8 cellular contexts compared by ENCODE assay signal in the genomic region with DNA sequence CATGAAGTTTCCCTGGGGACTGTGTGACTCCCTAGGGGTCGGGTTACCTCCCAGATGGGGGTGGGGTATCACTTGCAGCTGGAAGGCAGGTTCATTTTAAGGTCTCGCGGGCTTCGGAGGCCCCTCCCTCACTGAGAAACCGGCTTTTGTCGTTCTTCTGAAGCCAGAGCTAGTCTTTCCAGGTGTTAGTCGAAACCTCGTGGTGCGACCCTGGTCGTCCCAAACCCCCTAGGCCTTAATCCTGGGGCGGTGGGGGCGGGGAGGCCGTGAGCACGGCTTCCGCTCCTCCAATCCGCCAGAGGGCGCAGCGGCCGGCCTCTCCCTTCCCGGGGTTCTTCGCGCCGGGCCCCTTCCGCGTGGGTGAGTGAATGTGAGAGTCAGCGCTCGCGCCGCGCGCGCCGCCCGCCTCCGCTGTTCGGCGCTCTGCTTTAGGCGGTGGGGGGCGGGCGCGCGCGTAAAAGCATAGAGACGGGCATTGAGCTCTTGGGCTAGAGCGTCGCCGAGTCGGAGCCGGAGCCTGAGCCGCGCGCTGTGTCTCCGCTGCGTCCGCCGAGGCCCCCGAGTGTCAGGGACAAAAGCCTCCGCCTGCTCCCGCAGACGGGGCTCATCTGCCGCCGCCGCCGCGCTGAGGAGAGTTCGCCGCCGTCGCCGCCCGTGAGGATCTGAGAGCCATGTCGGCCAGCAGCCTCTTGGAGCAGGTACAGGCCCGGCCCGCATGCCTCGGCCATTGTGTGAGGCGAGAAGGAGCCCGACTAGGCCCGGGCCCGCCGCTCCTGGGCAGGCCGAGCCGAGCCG. TPM values are rescaled to one million over a fixed set of nuclear protein-coding genes. Genes with fewer than 3 reads are reported as not detected.
DNase-seq lines count a peak whose midpoint lies in the region; TF ChIP-seq lines count a peak whose summit lies in the region.

A gene (plus strand): TSS at position 491 of the 795 bp plus-strand sequence. CDS start 181 bp downstream, at position 672.

- peaks cover 15% of the 10 kb centered on the region; the same call in 1 of the 2 replicates for H3K36me3 ChIP-seq in ES-I3 (ENCODE audit: insufficient read depth, low read length)
- H3K36me3 ChIP-seq in H7 (replicated peaks; ENCODE audit: control insufficient read depth, insufficient read depth, low read length): peaks cover 13% of the 10 kb centered on the region
- no peaks in the 10 kb centered on the region for H3K36me3 ChIP-seq in neural cell (ENCODE audit: insufficient read depth, low read length)
- peaks cover 12 to 35% (median 34%) of the 10 kb centered on the region in 4 donors for H3K36me3 ChIP-seq in stomach

- H3K9ac ChIP-seq in ES-I3 (ENCODE audit: low read depth, low read length): peak within 1 kb of the TSS; percentile 89
- H3K9ac ChIP-seq in neural cell (ENCODE audit: low read length): peak within 1 kb of the TSS; percentile 98

- H4K20me1 ChIP-seq in neural cell (ENCODE audit: insufficient read depth): no peaks in the 10 kb centered on the region

- no peaks in the 10 kb centered on the region for H3F3A ChIP-seq in neural cell (ENCODE audit: insufficient read depth, low read length, poor library complexity, severe bottlenecking)

- peak within 1 kb of the TSS; percentile 100 for H3K4me3 ChIP-seq in H7 (ENCODE audit: insufficient read depth, low read depth, low read length)
- H3K4me3 ChIP-seq in neural cell (ENCODE audit: low read length): peak within 1 kb of the TSS; percentile 96
- peak within 1 kb of the TSS; percentile 94 to 96 (median 95) for H3K4me3 ChIP-seq in stomach

- peak; percentile 68 for TF ChIP-seq RAD21 in neural cell (conservative IDR thresholded peaks at IDR 0.05)

- peaks cover 46% of the 10 kb centered on the region for H3K79me2 ChIP-seq in neural cell (replicated peaks; ENCODE audit: insufficient read depth, low read length)

- peaks cover 7% of the 10 kb centered on the region for H3K4me1 ChIP-seq in ES-I3 (ENCODE audit: insufficient read depth, low read length)
- H3K4me1 ChIP-seq in stomach: peaks cover 33 to 50% (median 49%) of the 10 kb centered on the region in 4 donors

- intact Hi-C loops in stomach (cut with DNase I; ENCODE audit: low total_unique reads): loop anchor here (10.0 kb wide), 1 partner anchor 62 kb away; no protein-coding TSS in a partner anchor

- peak within 1 kb of the TSS; percentile 59 for H2AFZ ChIP-seq in neural cell (ENCODE audit: low read depth, low read length)

- H3K27ac ChIP-seq in neural cell (ENCODE audit: low read length) (peak within 1 kb of the TSS; percentile 97), stomach (peak within 1 kb of the TSS; percentile 94 to 99 (median 96))

- peak in 2 of 4 donors; percentile 68 to 72 for TF ChIP-seq POLR2A in stomach (IDR thresholded peaks at IDR 0.05)

- DNase-seq in H7 (peak; percentile 97), M059J (ENCODE audit: low read depth) (peak; percentile 95), SHP77 (lab: John Stamatoyannopoulos, UW) (peak; percentile 96 to 97), fibroblast of the conjunctiva (ENCODE audit: low read depth) (peak; percentile 88), stomach (peak; percentile 98)
- DNase-seq in activated effector memory CD4-positive, alpha-beta T cell treated with anti-CD3 and anti-CD28 coated beads, Interleukin-2, amount 50 U/mL, for 16 hours: peak; percentile 99

- TF ChIP-seq EP300 in neural cell (conservative IDR thresholded peaks at IDR 0.05; ENCODE audit: poor library complexity, severe bottlenecking): peak; percentile 79
- no peak for TF ChIP-seq EP300 in stomach (IDR thresholded peaks at IDR 0.05)

- TF ChIP-seq CTCF in neural cell (IDR thresholded peaks at IDR 0.05; ENCODE audit: poor library complexity, severe bottlenecking): peak; percentile 99
- peak in 5 of 7 experiments; percentile 83 to 94 (median 90) for TF ChIP-seq CTCF in stomach (IDR thresholded peaks at IDR 0.05)

- H3K9me2 ChIP-seq in neural cell (ENCODE audit: insufficient read depth, low read length): no peaks in the 10 kb centered on the region

- H3K9me3 ChIP-seq in ES-I3 (ENCODE audit: control insufficient read depth, insufficient read depth, low read length) (no peaks in the 10 kb centered on the region; the same call in 1 of the 2 replicates), neural cell (ENCODE audit: low read length) (no peaks in the 10 kb centered on the region), stomach (no peaks in the 10 kb centered on the region)

- 0 to 1% (median 0%) methylated on average over 30 to 83 of the region's 83 CpGs for WGBS in stomach, 5 donors

- H3K27me3 ChIP-seq in H7 (ENCODE audit: control insufficient read depth, insufficient read depth, low read length): no peaks in the 10 kb centered on the region
- H3K27me3 ChIP-seq in neural cell (ENCODE audit: insufficient read depth, low read depth, low read length): no peaks in the 10 kb centered on the region
- H3K27me3 ChIP-seq in stomach: no peaks in the 10 kb centered on the region

- peak within 1 kb of the TSS; percentile 72 for H3K4me2 ChIP-seq in neural cell (ENCODE audit: low read length)

TF ChIP-seq in neural cell, 6 proteins besides CTCF, POLR2A, EP300 and RAD21:
- TF ChIP-seq EZH2 (IDR thresholded peaks at IDR 0.05; ENCODE audit: borderline replicate concordance, insufficient read depth, low read length, poor library complexity, severe bottlenecking): no peak
- TF ChIP-seq SMC3 (conservative IDR thresholded peaks at IDR 0.05; ENCODE audit: poor library complexity): peak; percentile 79
- TF ChIP-seq, protein P1, sequence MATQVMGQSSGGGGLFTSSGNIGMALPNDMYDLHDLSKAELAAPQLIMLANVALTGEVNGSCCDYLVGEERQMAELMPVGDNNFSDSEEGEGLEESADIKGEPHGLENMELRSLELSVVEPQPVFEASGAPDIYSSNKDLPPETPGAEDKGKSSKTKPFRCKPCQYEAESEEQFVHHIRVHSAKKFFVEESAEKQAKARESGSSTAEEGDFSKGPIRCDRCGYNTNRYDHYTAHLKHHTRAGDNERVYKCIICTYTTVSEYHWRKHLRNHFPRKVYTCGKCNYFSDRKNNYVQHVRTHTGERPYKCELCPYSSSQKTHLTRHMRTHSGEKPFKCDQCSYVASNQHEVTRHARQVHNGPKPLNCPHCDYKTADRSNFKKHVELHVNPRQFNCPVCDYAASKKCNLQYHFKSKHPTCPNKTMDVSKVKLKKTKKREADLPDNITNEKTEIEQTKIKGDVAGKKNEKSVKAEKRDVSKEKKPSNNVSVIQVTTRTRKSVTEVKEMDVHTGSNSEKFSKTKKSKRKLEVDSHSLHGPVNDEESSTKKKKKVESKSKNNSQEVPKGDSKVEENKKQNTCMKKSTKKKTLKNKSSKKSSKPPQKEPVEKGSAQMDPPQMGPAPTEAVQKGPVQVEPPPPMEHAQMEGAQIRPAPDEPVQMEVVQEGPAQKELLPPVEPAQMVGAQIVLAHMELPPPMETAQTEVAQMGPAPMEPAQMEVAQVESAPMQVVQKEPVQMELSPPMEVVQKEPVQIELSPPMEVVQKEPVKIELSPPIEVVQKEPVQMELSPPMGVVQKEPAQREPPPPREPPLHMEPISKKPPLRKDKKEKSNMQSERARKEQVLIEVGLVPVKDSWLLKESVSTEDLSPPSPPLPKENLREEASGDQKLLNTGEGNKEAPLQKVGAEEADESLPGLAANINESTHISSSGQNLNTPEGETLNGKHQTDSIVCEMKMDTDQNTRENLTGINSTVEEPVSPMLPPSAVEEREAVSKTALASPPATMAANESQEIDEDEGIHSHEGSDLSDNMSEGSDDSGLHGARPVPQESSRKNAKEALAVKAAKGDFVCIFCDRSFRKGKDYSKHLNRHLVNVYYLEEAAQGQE (IDR thresholded peaks at IDR 0.05; ENCODE audit: borderline replicate concordance): peak; percentile 80
- TF ChIP-seq MXI1 (conservative IDR thresholded peaks at IDR 0.05; ENCODE audit: poor library complexity, severe bottlenecking): peak; percentile 88
- peak; percentile 86 for TF ChIP-seq TAF1 (IDR thresholded peaks at IDR 0.05; ENCODE audit: low read depth)
- peak; percentile 98 for TF ChIP-seq POLR2AphosphoS5 (IDR thresholded peaks at IDR 0.05)
TF ChIP-seq in neural cell: peak in this region for 5.

RNA-seq across cellular contexts. Expression of the gene that starts here (rescaled TPM):
- 114 and 137 TPM in 2 replicates for total RNA-seq in H7 (2014; rRNA removed; shearing (Covaris generic))
- 62.3 and 64.0 TPM in 2 replicates for total RNA-seq in M059J (2014; rRNA removed; shearing (Covaris generic))
- polyA plus RNA-seq in neural cell (78.4 and 90.2 TPM in 2 replicates), stomach (10 to 100 TPM; 25.7 to 29.8 (median 26.1) TPM)
- polyA minus RNA-seq in neural cell: 158 and 162 TPM in 2 replicates
- total RNA-seq in stomach: 10 to 100 TPM in 4 of 5 donors, 1 to 10 TPM in 1; 9.9 to 50.5 (median 41.7) TPM

Comparison
In these comparisons a context has a peak if more than half of its experiments do, and no peak if none do; other contexts are left out.
1. Peak in every context shown above with its lines: DNase-seq, H3K4me3 ChIP-seq and H3K27ac ChIP-seq.